ENCODE assay signal across 15 cellular contexts in the genomic region with DNA sequence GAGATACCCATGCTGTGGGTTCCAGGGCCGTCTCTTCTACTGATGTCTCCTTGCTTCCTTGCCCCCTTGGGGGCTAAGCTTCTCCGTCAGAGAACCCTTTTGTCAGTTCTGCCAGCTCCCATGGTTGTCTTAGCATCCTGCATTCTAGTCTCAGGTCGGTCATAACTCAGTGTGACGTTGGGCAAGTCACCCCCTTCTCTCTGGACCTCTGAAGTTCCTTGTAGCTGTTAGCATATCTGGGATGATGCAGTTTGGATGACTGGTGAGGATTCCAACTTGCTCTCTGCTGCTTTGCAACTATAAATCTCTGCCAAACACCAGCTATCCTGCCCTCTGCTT. TPM values are rescaled to one million over a fixed set of nuclear protein-coding genes. Genes with fewer than 3 reads are reported as not detected.
A peak's percentile ranks its signal among the peaks of the same experiment; 100 is the strongest.
DNase-seq lines count a peak whose midpoint lies in the region; ATAC-seq, FAIRE-seq and TF ChIP-seq lines count a peak whose summit lies in the region.
"Had no signal": no experiment of that assay in that cellular context is flagged by ENCODE, and none has a peak within 500 bp of the region (broad histone marks: within the 10 kb centered on the region; RNA-seq: fewer than 3 reads in every experiment).

No MANE protein-coding gene starts in this region.

- H3K27ac ChIP-seq in spleen: peak overlapping the region; percentile 56 to 88 (median 80)
- peak overlapping the region in 1 of 4 donors; percentile 11 for H3K27ac ChIP-seq in esophagus muscularis mucosa (replicated peaks in 1 of 4)

- H3K4me3 ChIP-seq in Loucy (ENCODE audit: low read length, poor library complexity, severe bottlenecking): no peak overlapping the region
- peak overlapping the region in 1 of 8 donors; percentile 14 for H3K4me3 ChIP-seq in spleen
- no peak overlapping the region for H3K4me3 ChIP-seq in esophagus muscularis mucosa
- H3K4me3 ChIP-seq: transverse colon had no signal

- H3K27ac Mint-ChIP-seq in activated CD4-positive, alpha-beta T cell treated with anti-CD3 and anti-CD28 coated beads, Interleukin-2, amount 10 ng/mL, durations not matched to agents 7 days and 5 days: peak overlapping the region; percentile 82
- peak overlapping the region; percentile 81 for H3K27ac Mint-ChIP-seq in activated naive CD8-positive, alpha-beta T cell treated with anti-CD3 and anti-CD28 coated beads for 36 hours

- no peaks in the 10 kb centered on the region for H3F3A ChIP-seq in Loucy (ENCODE audit: low read depth)

- peaks cover 23% of the 10 kb centered on the region for H3K4me1 ChIP-seq in Loucy (ENCODE audit: insufficient read depth, low read length, poor library complexity, severe bottlenecking)
- H3K4me1 ChIP-seq in spleen: peaks cover 8 to 43% (median 35%) of the 10 kb centered on the region in 6 donors
- H3K4me1 ChIP-seq in esophagus muscularis mucosa: peaks cover 17% of the 10 kb centered on the region in 4 donors

- no peaks in the 10 kb centered on the region for H4K20me1 ChIP-seq in Loucy (ENCODE audit: insufficient read depth, low read length, poor library complexity, severe bottlenecking)

- no peak for TF ChIP-seq POLR2A in spleen (IDR thresholded peaks at IDR 0.05)
- TF ChIP-seq POLR2A in esophagus muscularis mucosa (IDR thresholded peaks at IDR 0.05; ENCODE audit: low read depth): no peak
- no peak for TF ChIP-seq POLR2A in H54 (IDR thresholded peaks at IDR 0.05; ENCODE audit: low read depth, low read length)

- H2AFZ ChIP-seq in Loucy (ENCODE audit: low read length): peak overlapping the region; percentile 56

- FAIRE-seq in H54 (lab: Jason Lieb, UNC): no peak

- no peak for TF ChIP-seq EP300 in esophagus muscularis mucosa (IDR thresholded peaks at IDR 0.05)

- no peak overlapping the region for H3K9ac ChIP-seq in Loucy (ENCODE audit: low read depth, low read length, poor library complexity, severe bottlenecking)

- no peak for DNase-seq in activated CD4-positive, alpha-beta T cell treated with anti-CD3 and anti-CD28 coated beads, Interleukin-2, amount 10 ng/mL, durations not matched to agents 7 days and 5 days
- DNase-seq in activated CD4-positive, alpha-beta T cell treated with anti-CD3 and anti-CD28 coated beads, Interleukin-2, amount 50 U/mL, for 1 hour: no peak
- no peak for DNase-seq in activated naive CD8-positive, alpha-beta T cell treated with anti-CD3 and anti-CD28 coated beads for 36 hours
- DNase-seq in spleen: no peak
- no peak for DNase-seq in esophagus muscularis mucosa (ENCODE audit: extremely low spot score)
- no peak for DNase-seq in H54 (ENCODE audit: insufficient read length, low spot score)
- DNase-seq: ACHN, DMS 273 treated with DMSO at 0.1 percent for 48 hours, midbrain, NCI-H1436, NCI-H446 treated with DMSO at 0.1 percent for 48 hours, transverse colon had no signal

- intact Hi-C loops in spleen (cut with DNase I; ENCODE audit: low total_unique reads) (no loop called here), esophagus muscularis mucosa (cut with DNase I) (no loop called here)

- no peaks in the 10 kb centered on the region for H3K9me3 ChIP-seq in Loucy (ENCODE audit: insufficient read depth, low read depth, low read length)
- no peaks in the 10 kb centered on the region for H3K9me3 ChIP-seq in spleen
- H3K9me3 ChIP-seq in esophagus muscularis mucosa: no peaks in the 10 kb centered on the region
- H3K9me3 ChIP-seq: transverse colon had no signal

- peaks cover 4% of the 10 kb centered on the region for H3K27me3 Mint-ChIP-seq in activated CD4-positive, alpha-beta T cell treated with anti-CD3 and anti-CD28 coated beads, Interleukin-2, amount 10 ng/mL, durations not matched to agents 7 days and 5 days
- H3K27me3 Mint-ChIP-seq in activated naive CD8-positive, alpha-beta T cell treated with anti-CD3 and anti-CD28 coated beads for 36 hours: no peaks in the 10 kb centered on the region

- H3K4me2 ChIP-seq in Loucy (ENCODE audit: low read depth, low read length, poor library complexity, severe bottlenecking): no peak overlapping the region

- H3K36me3 ChIP-seq in Loucy (ENCODE audit: insufficient read depth, low read length) (no peaks in the 10 kb centered on the region), spleen (no peaks in the 10 kb centered on the region), esophagus muscularis mucosa (no peaks in the 10 kb centered on the region)
- H3K36me3 ChIP-seq: transverse colon had no signal

- no peak overlapping the region for H3K4me3 Mint-ChIP-seq in activated CD4-positive, alpha-beta T cell treated with anti-CD3 and anti-CD28 coated beads, Interleukin-2, amount 10 ng/mL, durations not matched to agents 7 days and 5 days
- no peak overlapping the region for H3K4me3 Mint-ChIP-seq in activated naive CD8-positive, alpha-beta T cell treated with anti-CD3 and anti-CD28 coated beads for 36 hours

- WGBS in spleen, 5 donors: 33 to 49% (median 45%) methylated on average over 4 of the region's 4 CpGs
- 71% methylated on average over 4 of the region's 4 CpGs for WGBS in esophagus muscularis mucosa

- no peaks in the 10 kb centered on the region for H3K9me2 ChIP-seq in Loucy (replicated peaks; ENCODE audit: low read depth, low read length)

- TF ChIP-seq CTCF in Loucy (conservative IDR thresholded peaks at IDR 0.05; ENCODE audit: low read length) (no peak), spleen (IDR thresholded peaks at IDR 0.05 in 8 of 11, conservative IDR thresholded peaks at IDR 0.05 in 3 of 11) (no peak), esophagus muscularis mucosa (IDR thresholded peaks at IDR 0.05) (no peak)

- ATAC-seq in GM18907 (IDR thresholded peaks at IDR 0.05; ENCODE audit: unreplicated experiment): no peak

- H3K36me3 Mint-ChIP-seq in activated CD4-positive, alpha-beta T cell treated with anti-CD3 and anti-CD28 coated beads, Interleukin-2, amount 10 ng/mL, durations not matched to agents 7 days and 5 days (ENCODE audit: low read depth): no peaks in the 10 kb centered on the region
- no peaks in the 10 kb centered on the region for H3K36me3 Mint-ChIP-seq in activated naive CD8-positive, alpha-beta T cell treated with anti-CD3 and anti-CD28 coated beads for 36 hours

- CTCF ChIA-PET in activated CD4-positive, alpha-beta T cell treated with anti-CD3 and anti-CD28 coated beads, Interleukin-2, amount 10 ng/mL, durations not matched to agents 7 days and 5 days (lab: Charles Lee): interaction anchor here (1.5 to 1.9 kb wide), 3 partner anchors 9 to 15 kb away, joined by 4 to 7 read pairs (median 4); a partner anchor contains a TSS

- H3K27me3 ChIP-seq in Loucy (ENCODE audit: insufficient read depth, low read length, poor library complexity, severe bottlenecking) (no peaks in the 10 kb centered on the region), spleen (replicated peaks in 1 of 7) (no peaks in the 10 kb centered on the region), esophagus muscularis mucosa (no peaks in the 10 kb centered on the region)
- H3K27me3 ChIP-seq: transverse colon had no signal

- H3K4me1 Mint-ChIP-seq in activated CD4-positive, alpha-beta T cell treated with anti-CD3 and anti-CD28 coated beads, Interleukin-2, amount 10 ng/mL, durations not matched to agents 7 days and 5 days: peaks cover 35% of the 10 kb centered on the region
- H3K4me1 Mint-ChIP-seq in activated naive CD8-positive, alpha-beta T cell treated with anti-CD3 and anti-CD28 coated beads for 36 hours: peaks cover 30% of the 10 kb centered on the region

- no peaks in the 10 kb centered on the region for H3K79me2 ChIP-seq in Loucy (ENCODE audit: insufficient read depth, low read length)

- no peaks in the 10 kb centered on the region for H3K9me3 Mint-ChIP-seq in activated CD4-positive, alpha-beta T cell treated with anti-CD3 and anti-CD28 coated beads, Interleukin-2, amount 10 ng/mL, durations not matched to agents 7 days and 5 days
- no peaks in the 10 kb centered on the region for H3K9me3 Mint-ChIP-seq in activated naive CD8-positive, alpha-beta T cell treated with anti-CD3 and anti-CD28 coated beads for 36 hours

- POLR2A ChIA-PET in activated CD4-positive, alpha-beta T cell treated with anti-CD3 and anti-CD28 coated beads, Interleukin-2, amount 10 ng/mL, durations not matched to agents 7 days and 5 days (lab: Charles Lee): no interaction called here

RNA-seq across cellular contexts. Expression of a gene that starts 8.9 kb away (rescaled TPM):
- total RNA-seq in activated CD4-positive, alpha-beta T cell treated with anti-CD3 and anti-CD28 coated beads, Interleukin-2, amount 10 ng/mL, durations not matched to agents 7 days and 5 days: not detected
- total RNA-seq in activated naive CD8-positive, alpha-beta T cell treated with anti-CD3 and anti-CD28 coated beads for 36 hours: not detected
- total RNA-seq in spleen (1 to 10 TPM in 5 of 7 donors, under 1 TPM in 2; 0.55 to 8.3 (median 3.9) TPM), esophagus muscularis mucosa (under 1 TPM in 2 of 4 donors, not detected in 2; 0.50 to 0.52 TPM)
- 1 to 10 TPM in 1 of 3 donors, under 1 TPM in 2; 0.39 to 1.6 (median 0.63) TPM for polyA plus RNA-seq in spleen
- total RNA-seq: fibroblast of lung, transverse colon had no signal

RNA-seq across cellular contexts. Expression of a gene that starts 11.2 kb away (rescaled TPM):
- 100 to 1,000 TPM; 128 to 159 TPM for total RNA-seq in activated CD4-positive, alpha-beta T cell treated with anti-CD3 and anti-CD28 coated beads, Interleukin-2, amount 10 ng/mL, durations not matched to agents 7 days and 5 days
- 100 to 1,000 TPM; 124 to 128 TPM for total RNA-seq in activated naive CD8-positive, alpha-beta T cell treated with anti-CD3 and anti-CD28 coated beads for 36 hours
- total RNA-seq in spleen: 10 to 100 TPM; 57.6 to 94.5 (median 82.2) TPM
- polyA plus RNA-seq in spleen: 10 to 100 TPM; 14.0 to 21.3 (median 15.0) TPM
- total RNA-seq in esophagus muscularis mucosa: 10 to 100 TPM; 48.2 to 51.1 (median 49.1) TPM

RNA-seq across cellular contexts. Expression of a gene that starts 53.3 kb away (rescaled TPM):
- under 1 TPM; 0.52 to 0.98 TPM for total RNA-seq in activated CD4-positive, alpha-beta T cell treated with anti-CD3 and anti-CD28 coated beads, Interleukin-2, amount 10 ng/mL, durations not matched to agents 7 days and 5 days
- under 1 TPM in 1 of 2 experiments, not detected in 1; 0.06 TPM for total RNA-seq in activated naive CD8-positive, alpha-beta T cell treated with anti-CD3 and anti-CD28 coated beads for 36 hours
- 10 to 100 TPM; 19.1 to 56.0 (median 32.6) TPM for total RNA-seq in spleen
- polyA plus RNA-seq in spleen: 1 to 10 TPM in 1 of 3 donors, under 1 TPM in 2; 0.30 to 1.1 (median 0.73) TPM
- total RNA-seq in esophagus muscularis mucosa: 10 to 100 TPM; 48.6 to 61.5 (median 54.9) TPM

Comparison
In these comparisons a context has a peak if more than half of its experiments do, and no peak if none do; other contexts are left out.
1. RNA of a gene that starts 53.3 kb away (total RNA-seq): 48.6 to 61.5 TPM in esophagus muscularis mucosa and 19.1 to 56.0 TPM in spleen; 0.52 to 0.98 TPM in activated CD4-positive, alpha-beta T cell treated with anti-CD3 and anti-CD28 coated beads, Interleukin-2, amount 10 ng/mL, durations not matched to agents 7 days and 5 days and 0.06 TPM in activated naive CD8-positive, alpha-beta T cell treated with anti-CD3 and anti-CD28 coated beads for 36 hours; every median in the first group is over 10 times any median in the second.